Comparison of ENCODE assay signal across 24 cellular contexts in genomic region chr13:80144493-80144892, GRCh38.
"Had no signal": no experiment of that assay in that cellular context is flagged by ENCODE, and none has a peak within 500 bp of the region (broad histone marks: within the 10 kb centered on the region; RNA-seq: fewer than 3 reads in every experiment).

No MANE protein-coding gene starts in this region.

- H3K4me3 ChIP-seq: cardiac muscle cell, MG63, SK-N-MC had no signal

- H3K9me3 Mint-ChIP-seq: activated CD4-positive, alpha-beta memory T cell treated with anti-CD3 and anti-CD28 coated beads, Interleukin-2, amount 10 ng/mL, durations not matched to agents 7 days and 5 days; activated naive CD4-positive, alpha-beta T cell treated with anti-CD3 and anti-CD28 coated beads, Interleukin-2, amount 10 ng/mL, durations not matched to agents 7 days and 5 days; activated naive CD8-positive, alpha-beta T cell treated with anti-CD3 and anti-CD28 coated beads for 36 hours had no signal

- H3K36me3 ChIP-seq: brain microvascular endothelial cell, cardiac muscle cell, MG63, WERI-Rb-1 had no signal

- H3K27me3 ChIP-seq: brain microvascular endothelial cell, cardiac muscle cell, MG63 had no signal

- H3K27ac Mint-ChIP-seq: activated CD4-positive, alpha-beta memory T cell treated with anti-CD3 and anti-CD28 coated beads, Interleukin-2, amount 10 ng/mL, durations not matched to agents 7 days and 5 days; activated CD4-positive, alpha-beta T cell treated with anti-CD3 and anti-CD28 coated beads for 36 hours; activated naive CD4-positive, alpha-beta T cell treated with anti-CD3 and anti-CD28 coated beads, Interleukin-2, amount 10 ng/mL, durations not matched to agents 7 days and 5 days; activated naive CD8-positive, alpha-beta T cell treated with anti-CD3 and anti-CD28 coated beads for 36 hours; activated T-helper 17 cell treated with anti-CD3 and anti-CD28 coated beads, Interleukin-2, amount 50 U/mL, for 72 hours; IgD-negative memory B cell had no signal

- DNase-seq: activated CD4-positive, alpha-beta memory T cell treated with anti-CD3 and anti-CD28 coated beads, Interleukin-2, amount 10 ng/mL, durations not matched to agents 7 days and 5 days; activated CD4-positive, alpha-beta T cell treated with anti-CD3 and anti-CD28 coated beads for 36 hours; activated CD4-positive, alpha-beta T cell treated with anti-CD3 and anti-CD28 coated beads, Interleukin-2, amount 50 U/mL, for 1 hour; activated gamma-delta T cell treated with Interleukin-2 at 50 U/mL for 16 hours; activated naive CD4-positive, alpha-beta T cell treated with anti-CD3 and anti-CD28 coated beads, Interleukin-2, amount 10 ng/mL, durations not matched to agents 7 days and 5 days; activated naive CD8-positive, alpha-beta T cell treated with anti-CD3 and anti-CD28 coated beads for 36 hours; activated T-cell treated with anti-CD3 and anti-CD28 coated beads for 4 hours; activated T-cell treated with anti-CD3 and anti-CD28 coated beads, Interleukin-2, amount 50 U/mL, for 48 hours; brain microvascular endothelial cell; KG1; MG63; MV-4-11; NCI-H1092 treated with DMSO at 0.1 percent for 48 hours; NCI-H1417 treated with DMSO at 0.1 percent for 48 hours; NCI-H1694; NCI-H2029 treated with DMSO at 0.1 percent for 48 hours; NCI-H524; SIG-M5; T-helper 1 cell; WERI-Rb-1 had no signal

- H3K4me1 Mint-ChIP-seq: activated CD4-positive, alpha-beta memory T cell treated with anti-CD3 and anti-CD28 coated beads, Interleukin-2, amount 10 ng/mL, durations not matched to agents 7 days and 5 days; activated CD4-positive, alpha-beta T cell treated with anti-CD3 and anti-CD28 coated beads for 36 hours; activated naive CD4-positive, alpha-beta T cell treated with anti-CD3 and anti-CD28 coated beads, Interleukin-2, amount 10 ng/mL, durations not matched to agents 7 days and 5 days; activated naive CD8-positive, alpha-beta T cell treated with anti-CD3 and anti-CD28 coated beads for 36 hours; activated T-helper 17 cell treated with anti-CD3 and anti-CD28 coated beads, Interleukin-2, amount 50 U/mL, for 72 hours had no signal

- H3K27me3 Mint-ChIP-seq: activated CD4-positive, alpha-beta memory T cell treated with anti-CD3 and anti-CD28 coated beads, Interleukin-2, amount 10 ng/mL, durations not matched to agents 7 days and 5 days; activated CD4-positive, alpha-beta T cell treated with anti-CD3 and anti-CD28 coated beads for 36 hours; activated naive CD4-positive, alpha-beta T cell treated with anti-CD3 and anti-CD28 coated beads, Interleukin-2, amount 10 ng/mL, durations not matched to agents 7 days and 5 days; activated naive CD8-positive, alpha-beta T cell treated with anti-CD3 and anti-CD28 coated beads for 36 hours; activated T-helper 17 cell treated with anti-CD3 and anti-CD28 coated beads, Interleukin-2, amount 50 U/mL, for 72 hours; IgD-negative memory B cell had no signal

- H3K27ac ChIP-seq: brain microvascular endothelial cell, cardiac muscle cell, SK-N-MC, WERI-Rb-1 had no signal

- H3K4me3 Mint-ChIP-seq: activated CD4-positive, alpha-beta memory T cell treated with anti-CD3 and anti-CD28 coated beads, Interleukin-2, amount 10 ng/mL, durations not matched to agents 7 days and 5 days; activated CD4-positive, alpha-beta T cell treated with anti-CD3 and anti-CD28 coated beads for 36 hours; activated naive CD4-positive, alpha-beta T cell treated with anti-CD3 and anti-CD28 coated beads, Interleukin-2, amount 10 ng/mL, durations not matched to agents 7 days and 5 days; activated naive CD8-positive, alpha-beta T cell treated with anti-CD3 and anti-CD28 coated beads for 36 hours; activated T-helper 17 cell treated with anti-CD3 and anti-CD28 coated beads, Interleukin-2, amount 50 U/mL, for 72 hours; IgD-negative memory B cell had no signal

- H3K9me3 ChIP-seq: MG63 had no signal

- H3K36me3 Mint-ChIP-seq: activated naive CD4-positive, alpha-beta T cell treated with anti-CD3 and anti-CD28 coated beads, Interleukin-2, amount 10 ng/mL, durations not matched to agents 7 days and 5 days; activated naive CD8-positive, alpha-beta T cell treated with anti-CD3 and anti-CD28 coated beads for 36 hours had no signal
